ENCODE assay signal across 8 cellular contexts in the genomic region with DNA sequence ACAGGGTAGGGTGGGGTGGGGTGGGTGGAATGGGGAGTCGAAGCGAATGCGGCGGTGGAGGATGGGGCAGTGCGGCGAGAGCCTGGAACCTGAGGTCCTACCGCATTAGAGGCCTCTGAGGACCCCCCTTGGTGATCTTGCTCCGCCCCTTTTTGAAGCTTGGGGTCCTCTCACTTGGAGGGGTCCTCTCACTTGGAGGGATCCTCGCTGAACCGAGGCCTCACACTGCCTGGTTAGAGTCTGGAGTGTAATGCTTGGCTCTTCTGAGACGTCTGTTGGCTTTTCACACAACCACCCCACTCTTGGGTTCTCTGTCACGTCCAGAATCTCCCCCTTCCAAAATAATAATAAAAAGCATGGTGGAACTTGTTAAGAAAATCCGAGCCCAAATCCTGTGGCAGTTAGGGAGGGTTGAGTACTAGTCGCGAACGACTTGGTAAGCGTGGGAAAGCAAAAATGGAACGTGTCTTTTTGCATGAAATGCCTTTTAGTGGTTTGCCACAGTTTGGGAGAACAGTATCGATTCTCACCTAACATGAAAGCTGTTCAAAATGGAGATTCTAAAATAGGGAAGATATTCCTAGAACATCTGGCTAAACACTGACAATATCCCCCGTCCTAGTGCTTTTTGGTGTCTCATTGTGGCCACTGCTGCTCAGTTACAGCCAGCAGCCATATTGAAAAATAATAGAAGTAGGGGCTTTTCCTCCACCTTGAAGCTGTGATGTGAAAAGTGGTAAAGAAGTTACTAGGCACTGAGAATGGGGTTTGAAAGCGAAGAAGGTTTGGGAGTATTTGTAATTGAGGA. TPM values are rescaled to one million over a fixed set of nuclear protein-coding genes. Genes with fewer than 3 reads are reported as not detected.
A peak's percentile ranks its signal among the peaks of the same experiment; 100 is the strongest.
DNase-seq lines count a peak whose midpoint lies in the region; ATAC-seq and TF ChIP-seq lines count a peak whose summit lies in the region.

No MANE protein-coding gene starts in this region.

- H3K27ac ChIP-seq in CD4-positive, CD25-positive, alpha-beta regulatory T cell (ENCODE audit: insufficient read depth, low read length, poor library complexity, severe bottlenecking) = peak overlapping the region; percentile 99
- peak overlapping the region; percentile 95 for H3K27ac ChIP-seq in suprapubic skin

- peaks cover 0 to 2% (median 0%) of the 10 kb centered on the region in 7 donors for H3K9me3 Mint-ChIP-seq in CD4-positive, CD25-positive, alpha-beta regulatory T cell
- H3K9me3 Mint-ChIP-seq in activated naive CD8-positive, alpha-beta T cell treated with anti-CD3 and anti-CD28 coated beads for 36 hours = no peaks in the 10 kb centered on the region

- peak overlapping the region; percentile 98 to 100 (median 99) for H3K27ac Mint-ChIP-seq in CD4-positive, CD25-positive, alpha-beta regulatory T cell
- H3K27ac Mint-ChIP-seq in activated naive CD8-positive, alpha-beta T cell treated with anti-CD3 and anti-CD28 coated beads for 36 hours = peak overlapping the region; percentile 100

- TF ChIP-seq CTCF in suprapubic skin (IDR thresholded peaks at IDR 0.05) = no peak

- peak overlapping the region; percentile 95 to 100 (median 98) for H3K4me3 Mint-ChIP-seq in CD4-positive, CD25-positive, alpha-beta regulatory T cell
- H3K4me3 Mint-ChIP-seq in activated naive CD8-positive, alpha-beta T cell treated with anti-CD3 and anti-CD28 coated beads for 36 hours = peak overlapping the region; percentile 100

- H3K9me3 ChIP-seq in CD4-positive, CD25-positive, alpha-beta regulatory T cell (ENCODE audit: control insufficient read depth in 2 of 2, low read length in 2 of 2) = no peaks in the 10 kb centered on the region
- H3K9me3 ChIP-seq in suprapubic skin = no peaks in the 10 kb centered on the region

- peaks cover 12% of the 10 kb centered on the region for H3K27me3 Mint-ChIP-seq in CD4-positive, CD25-positive, alpha-beta regulatory T cell
- peaks cover 4% of the 10 kb centered on the region for H3K27me3 Mint-ChIP-seq in activated naive CD8-positive, alpha-beta T cell treated with anti-CD3 and anti-CD28 coated beads for 36 hours

- peak overlapping the region; percentile 96 for H3K4me3 ChIP-seq in CD4-positive, CD25-positive, alpha-beta regulatory T cell (ENCODE audit: low read depth, low read length)
- peak overlapping the region; percentile 73 for H3K4me3 ChIP-seq in suprapubic skin

- peak in 1 of 3 donors; percentile 36 for DNase-seq in CD4-positive, CD25-positive, alpha-beta regulatory T cell
- no peak for DNase-seq in activated naive CD8-positive, alpha-beta T cell treated with anti-CD3 and anti-CD28 coated beads for 36 hours
- DNase-seq in kidney glomerular epithelial cell (lab: John Stamatoyannopoulos, UW) = peak; percentile 15
- no peak for DNase-seq in suprapubic skin (ENCODE audit: low spot score in 2 of 2)
- no peak for DNase-seq in NCI-H2029 (lab: John Stamatoyannopoulos, UW)
- no peak for DNase-seq in COLO668 (lab: John Stamatoyannopoulos, UW; ENCODE audit: unreplicated experiment)

- peaks cover 38% of the 10 kb centered on the region for H3K4me1 ChIP-seq in CD4-positive, CD25-positive, alpha-beta regulatory T cell (ENCODE audit: control insufficient read depth, insufficient read depth, low read length, poor library complexity, severe bottlenecking)
- H3K4me1 ChIP-seq in suprapubic skin = peaks cover 41% of the 10 kb centered on the region

- no peaks in the 10 kb centered on the region for H3K27me3 ChIP-seq in CD4-positive, CD25-positive, alpha-beta regulatory T cell (ENCODE audit: control insufficient read depth, insufficient read depth, low read length)
- no peaks in the 10 kb centered on the region for H3K27me3 ChIP-seq in suprapubic skin

- TF ChIP-seq EP300 in suprapubic skin (IDR thresholded peaks at IDR 0.05) = no peak

- no peak for ATAC-seq in CD4-positive, CD25-positive, alpha-beta regulatory T cell (ENCODE audit: low read depth in 2 of 2)
- ATAC-seq in HG03378 (IDR thresholded peaks at IDR 0.05; ENCODE audit: unreplicated experiment) (peak; percentile 8), GM18867 (IDR thresholded peaks at IDR 0.05; ENCODE audit: unreplicated experiment) (no peak)

- H3K36me3 Mint-ChIP-seq in CD4-positive, CD25-positive, alpha-beta regulatory T cell = peaks cover 12% of the 10 kb centered on the region
- peaks cover 22% of the 10 kb centered on the region for H3K36me3 Mint-ChIP-seq in activated naive CD8-positive, alpha-beta T cell treated with anti-CD3 and anti-CD28 coated beads for 36 hours

- no peak for TF ChIP-seq POLR2A in suprapubic skin (IDR thresholded peaks at IDR 0.05)

- peaks cover 11 to 51% (median 30%) of the 10 kb centered on the region in 4 donors for H3K4me1 Mint-ChIP-seq in CD4-positive, CD25-positive, alpha-beta regulatory T cell
- peaks cover 10% of the 10 kb centered on the region for H3K4me1 Mint-ChIP-seq in activated naive CD8-positive, alpha-beta T cell treated with anti-CD3 and anti-CD28 coated beads for 36 hours

- WGBS in suprapubic skin = 5% methylated on average over 21 of the region's 21 CpGs

- peaks cover 12% of the 10 kb centered on the region for H3K36me3 ChIP-seq in CD4-positive, CD25-positive, alpha-beta regulatory T cell (ENCODE audit: control insufficient read depth, insufficient read depth, low read length)
- peaks cover 14% of the 10 kb centered on the region for H3K36me3 ChIP-seq in suprapubic skin

RNA-seq across cellular contexts. Expression of a gene that starts 0.8 kb away (rescaled TPM):
- 40.8 TPM for total RNA-seq in CD4-positive, CD25-positive, alpha-beta regulatory T cell
- polyA plus RNA-seq in CD4-positive, CD25-positive, alpha-beta regulatory T cell = 100 to 1,000 TPM; 201 to 264 (median 223) TPM
- total RNA-seq in activated naive CD8-positive, alpha-beta T cell treated with anti-CD3 and anti-CD28 coated beads for 36 hours = 10 to 100 TPM; 79.4 to 91.1 TPM
- 10 to 100 TPM; 30.2 to 42.4 (median 39.2) TPM for total RNA-seq in suprapubic skin
